ENCODE assay signal across 8 cellular contexts in genomic region chr7:77903597-77903996, GRCh38.
DNase-seq lines count a peak whose midpoint lies in the region; ATAC-seq and TF ChIP-seq lines count a peak whose summit lies in the region.

No MANE protein-coding gene starts in this region.

- ATAC-seq in HG03175 (IDR thresholded peaks at IDR 0.05; ENCODE audit: unreplicated experiment) (peak; percentile 40), WTC11 (peak; percentile 89), GM21717 (IDR thresholded peaks at IDR 0.05; ENCODE audit: unreplicated experiment) (no peak), HG03460 (IDR thresholded peaks at IDR 0.05; ENCODE audit: unreplicated experiment) (no peak), HG02885 (IDR thresholded peaks at IDR 0.05; ENCODE audit: poor library complexity, unreplicated experiment) (no peak)

- H3K27ac Mint-ChIP-seq in WTC11: no peak overlapping the region

- no peaks in the 10 kb centered on the region for H3K27me3 Mint-ChIP-seq in WTC11 (ENCODE audit: low read depth)

- H3K9me3 ChIP-seq in parathyroid adenoma (ENCODE audit: control insufficient read depth, low read length): no peaks in the 10 kb centered on the region

- CTCF ChIA-PET in WTC11 (lab: Charles Lee): interaction anchor here (0.6 kb wide), 1 partner anchor 14 kb away, joined by 5 read pairs; no protein-coding TSS in a partner anchor

- H3K9me3 Mint-ChIP-seq in WTC11: no peaks in the 10 kb centered on the region

- H3K4me1 ChIP-seq in parathyroid adenoma: peaks cover 5% of the 10 kb centered on the region

- no peak for TF ChIP-seq CTCF in WTC11 (IDR thresholded peaks at IDR 0.05)
- peak; percentile 55 for TF ChIP-seq CTCF in parathyroid adenoma (IDR thresholded peaks at IDR 0.05)

- no peak overlapping the region for H2AFZ ChIP-seq in parathyroid adenoma

- H3K36me3 ChIP-seq in parathyroid adenoma (ENCODE audit: control insufficient read depth, insufficient read depth, low read length): no peaks in the 10 kb centered on the region

- no peak overlapping the region for H3K4me2 ChIP-seq in parathyroid adenoma (ENCODE audit: low read length)

- no peaks in the 10 kb centered on the region for H3K27me3 ChIP-seq in parathyroid adenoma (ENCODE audit: control insufficient read depth, insufficient read depth, low read length)

- no peak overlapping the region for H3K27ac ChIP-seq in parathyroid adenoma

- POLR2A ChIA-PET in WTC11 (lab: Charles Lee): no interaction called here

- H3K36me3 Mint-ChIP-seq in WTC11: no peaks in the 10 kb centered on the region

- no peak overlapping the region for H3K4me3 Mint-ChIP-seq in WTC11

- no peak overlapping the region for H3K9ac ChIP-seq in parathyroid adenoma

- no peaks in the 10 kb centered on the region for H3K79me2 ChIP-seq in parathyroid adenoma

- no peaks in the 10 kb centered on the region for H3K4me1 Mint-ChIP-seq in WTC11

- no peak overlapping the region for H3K4me3 ChIP-seq in parathyroid adenoma (ENCODE audit: low read depth, low read length)

- DNase-seq in activated CD4-positive, alpha-beta T cell treated with anti-CD3 and anti-CD28 coated beads for 48 hours: peak; percentile 9
- DNase-seq in activated CD4-positive, alpha-beta T cell treated with anti-CD3 and anti-CD28 coated beads, Interleukin-2, amount 50 U/mL, for 1 hour: no peak
- DNase-seq in WTC11 (ENCODE audit: low spot score): no peak

TF ChIP-seq in WTC11, 78 proteins besides CTCF, POLR2A, EP300 and RAD21:
- TF ChIP-seq AR (CRISPR knock-in tag; IDR thresholded peaks at IDR 0.05) (no peak), ZNF416 (CRISPR knock-in tag; IDR thresholded peaks at IDR 0.05) (no peak), ELF4 (CRISPR knock-in tag; IDR thresholded peaks at IDR 0.05; ENCODE audit: low read depth) (no peak), ZNF532 (CRISPR knock-in tag; IDR thresholded peaks at IDR 0.05; ENCODE audit: borderline replicate concordance) (no peak), ESRRA (CRISPR knock-in tag; IDR thresholded peaks at IDR 0.05; ENCODE audit: borderline replicate concordance) (no peak), NFATC4 (CRISPR knock-in tag; IDR thresholded peaks at IDR 0.05) (no peak), CDX4 (CRISPR knock-in tag; IDR thresholded peaks at IDR 0.05; ENCODE audit: borderline replicate concordance) (no peak)

Comparison
In these comparisons a context has a peak if more than half of its experiments do, and no peak if none do; other contexts are left out.
1. ATAC-seq: peak in HG03175 (single experiment) and WTC11 (single experiment); none in GM21717 (single experiment), HG03460 (single experiment) and HG02885 (single experiment).